Comparison of ENCODE assay signal across 24 cellular contexts in the genomic region with DNA sequence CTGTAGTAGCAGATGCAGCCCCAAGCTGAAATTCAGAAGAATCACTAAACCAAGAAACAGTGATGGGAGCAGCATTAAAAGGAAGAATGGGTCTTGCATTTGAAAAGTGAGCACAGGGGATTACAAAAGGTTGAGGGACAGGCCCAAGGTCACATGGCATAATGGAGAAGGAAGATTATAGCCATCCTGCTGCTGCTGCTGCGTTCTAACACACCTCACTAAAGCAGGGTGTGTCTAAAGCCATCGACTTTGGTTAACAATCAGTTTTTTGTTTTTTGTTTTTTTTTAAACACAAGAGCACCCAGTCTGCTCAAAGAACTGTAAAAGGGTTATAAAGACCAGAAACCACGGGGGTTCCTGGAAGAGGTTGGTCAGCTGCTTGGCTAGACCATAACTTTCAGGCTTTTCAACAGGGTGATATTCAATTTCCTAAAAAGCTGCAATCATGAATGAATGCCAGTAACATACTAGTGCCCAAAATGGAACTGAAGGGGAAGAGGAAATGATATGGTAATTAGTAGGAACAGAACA.
DNase-seq lines count a peak whose midpoint lies in the region; ATAC-seq, FAIRE-seq and TF ChIP-seq lines count a peak whose summit lies in the region.
"Had no signal": no experiment of that assay in that cellular context is flagged by ENCODE, and none has a peak within 500 bp of the region (broad histone marks: within the 10 kb centered on the region; RNA-seq: fewer than 3 reads in every experiment).

No MANE protein-coding gene starts in this region.

- H3K4me3 ChIP-seq in HepG2 (replicated peaks in 1 of 3; ENCODE audit: insufficient read depth in 1 of 3, low read depth in 2 of 3, low read length in 3 of 3) (no peak overlapping the region), right lobe of liver (no peak overlapping the region)
- H3K4me3 ChIP-seq in CD8-positive, alpha-beta T cell (ENCODE audit: low read depth, low read length): no peak overlapping the region
- H3K4me3 ChIP-seq: skin epidermis had no signal

- TF ChIP-seq CTCF in HepG2 (CRISPR knock-in tag; IDR thresholded peaks at IDR 0.05): no peak
- TF ChIP-seq CTCF in right lobe of liver (IDR thresholded peaks at IDR 0.05): no peak
- no peak for TF ChIP-seq CTCF in WTC11 (IDR thresholded peaks at IDR 0.05)
- TF ChIP-seq CTCF in mesothelial cell of epicardium (IDR thresholded peaks at IDR 0.05; ENCODE audit: unreplicated experiment): no peak
- no peak for TF ChIP-seq CTCF in CD8-positive, alpha-beta T cell (IDR thresholded peaks at IDR 0.05)

- DNase-seq in HepG2 (ENCODE audit: low spot score) (no peak), right lobe of liver (no peak), WTC11 (ENCODE audit: low spot score) (no peak), mesothelial cell of epicardium (ENCODE audit: low spot score in 2 of 2, unreplicated experiment in 2 of 2) (no peak), mucosa of gallbladder (ENCODE audit: low spot score) (no peak), SW 1271 (lab: John Stamatoyannopoulos, UW) (no peak)
- DNase-seq in CD8-positive, alpha-beta T cell: no peak
- DNase-seq: activated CD8-positive, alpha-beta memory T cell treated with anti-CD3 and anti-CD28 coated beads for 24 hours; brain microvascular endothelial cell; DND-41; HFFc6; kidney; NCI-H510A; posterior cingulate gyrus; stimulated activated CD4-positive, alpha-beta T cell treated with anti-CD3 and anti-CD28 coated beads, Interleukin-2, amount 100 ng/mL, for 48 hours; T-helper 9 cell had no signal

- WGBS in HepG2 (ENCODE audit: low lambda C conversion rate): 54% methylated on average over 3 of the region's 3 CpGs
- 72% methylated on average over 3 of the region's 3 CpGs for WGBS in right lobe of liver (ENCODE audit: insufficient coverage, low coverage, low lambda C conversion rate, missing lambda C conversion rate)

- H3K27me3 Mint-ChIP-seq in WTC11 (ENCODE audit: low read depth) (no peaks in the 10 kb centered on the region), mesothelial cell of epicardium (ENCODE audit: low read depth) (no peaks in the 10 kb centered on the region)
- H3K27me3 Mint-ChIP-seq in CD8-positive, alpha-beta T cell (ENCODE audit: low read depth): peaks cover 11% of the 10 kb centered on the region

- peak overlapping the region; percentile 46; the same call in 1 of the 2 replicates for H3K27ac Mint-ChIP-seq in WTC11
- peak overlapping the region; percentile 68 for H3K27ac Mint-ChIP-seq in mesothelial cell of epicardium
- no peak overlapping the region for H3K27ac Mint-ChIP-seq in CD8-positive, alpha-beta T cell
- H3K27ac Mint-ChIP-seq: activated naive CD8-positive, alpha-beta T cell; activated T-helper 1 cell treated with anti-CD3 and anti-CD28 coated beads, Interleukin-12 subunit alpha, Interleukin-12 subunit beta, Interleukin-2, Interleukin-4 antibody, amounts not matched to agents 30 ng/mL and 10 ng/mL and 1 ng/mL, durations not matched to agents 14 hours and 24 hours and 36 hours; dendritic cell treated with granulocyte-macrophage colony-stimulating factor and Interleukin-4, amounts not matched to agents 40 ng/mL and 50 ng/mL, for 4 days; HFFc6; natural killer cell treated with Interleukin-12 subunit alpha and Interleukin-12 subunit beta and Interleukin-15 and Interleukin-18, amount 100 ng/mL, for 72 hours had no signal

- no peaks in the 10 kb centered on the region for H3K36me3 ChIP-seq in HepG2 (replicated peaks in 1 of 2; ENCODE audit: control insufficient read depth in 1 of 2, insufficient read depth in 2 of 2, low read length in 2 of 2)
- H3K36me3 ChIP-seq in right lobe of liver: no peaks in the 10 kb centered on the region
- H3K36me3 ChIP-seq in CD8-positive, alpha-beta T cell (ENCODE audit: insufficient read depth, low read length): no peaks in the 10 kb centered on the region
- H3K36me3 ChIP-seq: brain microvascular endothelial cell had no signal

- TF ChIP-seq EP300 in HepG2 (IDR thresholded peaks at IDR 0.05; ENCODE audit: low read depth in 2 of 2, low read length in 2 of 2): no peak
- no peak for TF ChIP-seq EP300 in HepG2 (CRISPR knock-in tag; IDR thresholded peaks at IDR 0.05; ENCODE audit: borderline replicate concordance)

- FAIRE-seq in HepG2 (lab: Jason Lieb, UNC): peak; percentile 47
- FAIRE-seq: kidney, urothelium cell line had no signal

- POLR2A ChIA-PET in HepG2 (lab: Yijun Ruan, JAX) (no interaction called here), WTC11 (lab: Charles Lee) (no interaction called here)
- POLR2A ChIA-PET in CD8-positive, alpha-beta T cell (lab: Charles Lee): no interaction called here

- ATAC-seq in HepG2: no peak
- no peak for ATAC-seq in right lobe of liver
- peak; percentile 60 for ATAC-seq in WTC11
- no peak for ATAC-seq in GM18517 (IDR thresholded peaks at IDR 0.05; ENCODE audit: unreplicated experiment)
- no peak for ATAC-seq in CD8-positive, alpha-beta T cell
- ATAC-seq: natural killer cell treated with Interleukin-12 subunit alpha and Interleukin-12 subunit beta and Interleukin-15 and Interleukin-18, amount 100 ng/mL, for 72 hours; Panc1 had no signal

- TF ChIP-seq POLR2A in HepG2 (IDR thresholded peaks at IDR 0.05; ENCODE audit: insufficient read depth in 1 of 2, low read depth in 2 of 2, low read length in 2 of 2): no peak
- no peak for TF ChIP-seq POLR2A in right lobe of liver (IDR thresholded peaks at IDR 0.05)

- CTCF ChIA-PET in HepG2 (lab: Yijun Ruan, JAX; ENCODE audit: low intra/inter-chr PET ratio, low total read pairs) (no interaction called here), WTC11 (lab: Charles Lee) (no interaction called here)
- CTCF ChIA-PET in CD8-positive, alpha-beta T cell (lab: Charles Lee): no interaction called here

- in situ Hi-C loops in HepG2 (cut with HindIII; ENCODE audit: extremely low pct_ligation_motif_present, low pct_unique_long_range_greater_than_20kb): no loop called here

- peaks cover 45% of the 10 kb centered on the region for H3K4me1 Mint-ChIP-seq in WTC11
- H3K4me1 Mint-ChIP-seq in mesothelial cell of epicardium: peaks cover 19% of the 10 kb centered on the region
- no peaks in the 10 kb centered on the region for H3K4me1 Mint-ChIP-seq in CD8-positive, alpha-beta T cell (ENCODE audit: low read depth)

- intact Hi-C loops in HepG2 (cut with micrococcal nuclease; ENCODE audit: unreplicated experiment): no loop called here
- intact Hi-C loops in right lobe of liver (cut with DNase I): no loop called here
- intact Hi-C loops in CD8-positive, alpha-beta T cell (cut with DNase I, micrococcal nuclease): no loop called here

- H4K20me1 ChIP-seq in HepG2 (ENCODE audit: insufficient read depth, low read length): no peaks in the 10 kb centered on the region

- no peaks in the 10 kb centered on the region for H3K79me2 ChIP-seq in HepG2 (ENCODE audit: insufficient read depth, low read length)

- H3K4me3 Mint-ChIP-seq in WTC11: peak overlapping the region; percentile 10; the same call in 1 of the 2 replicates
- H3K4me3 Mint-ChIP-seq in mesothelial cell of epicardium: no peak overlapping the region
- H3K4me3 Mint-ChIP-seq in CD8-positive, alpha-beta T cell: no peak overlapping the region
- H3K4me3 Mint-ChIP-seq: activated naive CD8-positive, alpha-beta T cell; activated T-helper 1 cell treated with anti-CD3 and anti-CD28 coated beads, Interleukin-12 subunit alpha, Interleukin-12 subunit beta, Interleukin-2, Interleukin-4 antibody, amounts not matched to agents 30 ng/mL and 10 ng/mL and 1 ng/mL, durations not matched to agents 14 hours and 24 hours and 36 hours; dendritic cell treated with granulocyte-macrophage colony-stimulating factor and Interleukin-4, amounts not matched to agents 40 ng/mL and 50 ng/mL, for 4 days; HFFc6; natural killer cell treated with Interleukin-12 subunit alpha and Interleukin-12 subunit beta and Interleukin-15 and Interleukin-18, amount 100 ng/mL, for 72 hours had no signal

- no peaks in the 10 kb centered on the region for H3K36me3 Mint-ChIP-seq in WTC11
- H3K36me3 Mint-ChIP-seq in mesothelial cell of epicardium: no peaks in the 10 kb centered on the region
- H3K36me3 Mint-ChIP-seq in CD8-positive, alpha-beta T cell: no peaks in the 10 kb centered on the region
- H3K36me3 Mint-ChIP-seq: activated naive CD8-positive, alpha-beta T cell; natural killer cell treated with Interleukin-12 subunit alpha and Interleukin-12 subunit beta and Interleukin-15 and Interleukin-18, amount 100 ng/mL, for 72 hours had no signal

- no peaks in the 10 kb centered on the region for H3K9me3 Mint-ChIP-seq in WTC11
- H3K9me3 Mint-ChIP-seq in mesothelial cell of epicardium: no peaks in the 10 kb centered on the region
- H3K9me3 Mint-ChIP-seq in CD8-positive, alpha-beta T cell: no peaks in the 10 kb centered on the region
- H3K9me3 Mint-ChIP-seq: activated T-helper 1 cell treated with anti-CD3 and anti-CD28 coated beads, Interleukin-12 subunit alpha, Interleukin-12 subunit beta, Interleukin-2, Interleukin-4 antibody, amounts not matched to agents 30 ng/mL and 10 ng/mL and 1 ng/mL, durations not matched to agents 14 hours and 24 hours and 36 hours; dendritic cell treated with granulocyte-macrophage colony-stimulating factor and Interleukin-4, amounts not matched to agents 40 ng/mL and 50 ng/mL, for 4 days; natural killer cell treated with Interleukin-12 subunit alpha and Interleukin-12 subunit beta and Interleukin-15 and Interleukin-18, amount 100 ng/mL, for 72 hours had no signal

- TF ChIP-seq RAD21 in HepG2 (CRISPR knock-in tag; IDR thresholded peaks at IDR 0.05): no peak

- no peaks in the 10 kb centered on the region for H3K27me3 ChIP-seq in HepG2 (ENCODE audit: control insufficient read depth in 1 of 2, insufficient read depth in 2 of 2, low read length in 2 of 2)
- no peaks in the 10 kb centered on the region for H3K27me3 ChIP-seq in right lobe of liver
- H3K27me3 ChIP-seq in CD8-positive, alpha-beta T cell (ENCODE audit: insufficient read depth, low read length): no peaks in the 10 kb centered on the region
- H3K27me3 ChIP-seq: brain microvascular endothelial cell had no signal

- H3K4me1 ChIP-seq in HepG2 (ENCODE audit: insufficient read depth, low read length) (peaks cover 56% of the 10 kb centered on the region), right lobe of liver (no peaks in the 10 kb centered on the region)
- no peaks in the 10 kb centered on the region for H3K4me1 ChIP-seq in CD8-positive, alpha-beta T cell (ENCODE audit: insufficient read depth, low read length)

- H3K9ac ChIP-seq in HepG2 (ENCODE audit: insufficient read depth, low read depth, low read length): no peak overlapping the region

- no peak overlapping the region for H3K27ac ChIP-seq in HepG2 (ENCODE audit: extremely low read length, insufficient read depth, low read length)
- no peak overlapping the region for H3K27ac ChIP-seq in right lobe of liver
- no peak overlapping the region for H3K27ac ChIP-seq in CD8-positive, alpha-beta T cell (ENCODE audit: low read depth, low read length)
- H3K27ac ChIP-seq: brain microvascular endothelial cell had no signal

- H2AFZ ChIP-seq in HepG2 (ENCODE audit: low read length): no peak overlapping the region

- no TSS peak for BruUV-seq in HepG2 (replicated peaks; lab: Mats Ljungman, UMichigan)

- no peak overlapping the region for H3K4me2 ChIP-seq in HepG2 (ENCODE audit: low read depth, low read length)

- H3K9me3 ChIP-seq in HepG2 (ENCODE audit: low read length) (no peaks in the 10 kb centered on the region), right lobe of liver (no peaks in the 10 kb centered on the region)
- H3K9me3 ChIP-seq in CD8-positive, alpha-beta T cell (ENCODE audit: low read length): no peaks in the 10 kb centered on the region
